In the genomic region with DNA sequence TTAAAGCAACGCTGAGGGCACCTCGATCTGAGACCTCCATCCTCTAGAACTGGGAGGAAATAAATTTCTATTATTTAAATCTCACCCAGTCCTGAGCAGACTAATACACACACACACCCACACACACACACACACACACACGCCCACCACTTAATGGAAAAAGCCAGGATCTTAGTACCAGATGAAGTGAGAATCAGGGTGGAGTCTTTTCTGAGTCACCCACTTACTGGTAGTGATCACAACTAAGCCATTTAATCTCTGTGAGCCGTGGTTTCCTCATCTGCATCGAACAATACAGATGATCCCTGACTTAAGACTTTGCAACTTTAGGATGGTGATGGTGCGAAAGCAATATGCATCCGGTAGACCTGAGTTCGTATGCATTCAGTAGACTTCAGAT, we compare ENCODE assay signal across 21 cellular contexts. TPM values are rescaled to one million over a fixed set of nuclear protein-coding genes. Genes with fewer than 3 reads are reported as not detected.
A peak's percentile ranks its signal among the peaks of the same experiment; 100 is the strongest.
DNase-seq lines count a peak whose midpoint lies in the region; ATAC-seq and TF ChIP-seq lines count a peak whose summit lies in the region.
"Had no signal": no experiment of that assay in that cellular context is flagged by ENCODE, and none has a peak within 500 bp of the region (broad histone marks: within the 10 kb centered on the region; RNA-seq: fewer than 3 reads in every experiment).

No MANE protein-coding gene starts in this region.

- no peak overlapping the region for H3K4me3 Mint-ChIP-seq in activated T-cell treated with anti-CD3 and anti-CD28 coated beads, Interleukin-2, amount 50 U/mL, for 4 hours
- H3K4me3 Mint-ChIP-seq in activated T-cell treated with anti-CD3 and anti-CD28 coated beads, Interleukin-2, amount 50 U/mL, for 72 hours = no peak overlapping the region
- H3K4me3 Mint-ChIP-seq: activated T-helper 1 cell treated with anti-CD3 and anti-CD28 coated beads, Interleukin-12 subunit alpha, Interleukin-12 subunit beta, Interleukin-2, Interleukin-4 antibody, amounts not matched to agents 30 ng/mL and 10 ng/mL and 1 ng/mL, durations not matched to agents 14 hours and 24 hours and 36 hours; CD4-positive, alpha-beta T cell; WTC11 had no signal

- no peak overlapping the region for H2BK15ac ChIP-seq in mesenchymal stem cell (ENCODE audit: low read depth, poor library complexity, severe bottlenecking)

- H2AFZ ChIP-seq in mesenchymal stem cell (ENCODE audit: low read depth, low read length) = no peak overlapping the region

- no peak overlapping the region for H2BK12ac ChIP-seq in mesenchymal stem cell (ENCODE audit: low read length in 2 of 2)

- H4K91ac ChIP-seq in mesenchymal stem cell (ENCODE audit: low read length) = no peak overlapping the region

- no peak overlapping the region for H3K18ac ChIP-seq in mesenchymal stem cell (ENCODE audit: low read depth in 1 of 2, low read length in 2 of 2)

- no peak overlapping the region for H4K8ac ChIP-seq in mesenchymal stem cell (ENCODE audit: low read length)

- H3K36me3 ChIP-seq in mesenchymal stem cell (ENCODE audit: control insufficient read depth in 1 of 2, insufficient read depth in 2 of 2, low read depth in 1 of 2, low read length in 2 of 2) (peaks cover 4 to 5% of the 10 kb centered on the region in 2 experiments), SJCRH30 (no peaks in the 10 kb centered on the region)
- H3K36me3 ChIP-seq: vagina had no signal

- TF ChIP-seq CTCF in epithelial cell of esophagus (IDR thresholded peaks at IDR 0.05; ENCODE audit: insufficient read depth, low read depth, low read length, missing control alignments) = no peak

- no peak overlapping the region for H2AK5ac ChIP-seq in mesenchymal stem cell (ENCODE audit: low read length, severe bottlenecking)

- no peak overlapping the region for H3K4me2 ChIP-seq in mesenchymal stem cell (ENCODE audit: low read length, poor library complexity, severe bottlenecking)

- ATAC-seq in activated T-cell treated with anti-CD3 and anti-CD28 coated beads, Interleukin-2, amount 50 U/mL, for 4 hours = peak; percentile 54 to 64
- ATAC-seq in activated T-cell treated with anti-CD3 and anti-CD28 coated beads, Interleukin-2, amount 50 U/mL, for 72 hours (replicated peaks in 1 of 2) = no peak
- ATAC-seq in HG02798 (IDR thresholded peaks at IDR 0.05; ENCODE audit: poor library complexity, unreplicated experiment) = no peak

- peaks cover 4% of the 10 kb centered on the region for H3K27me3 Mint-ChIP-seq in activated T-cell treated with anti-CD3 and anti-CD28 coated beads, Interleukin-2, amount 50 U/mL, for 4 hours (ENCODE audit: low read depth)
- peaks cover 10% of the 10 kb centered on the region for H3K27me3 Mint-ChIP-seq in activated T-cell treated with anti-CD3 and anti-CD28 coated beads, Interleukin-2, amount 50 U/mL, for 72 hours (ENCODE audit: low read depth)

- DNase-seq in activated T-cell treated with anti-CD3 and anti-CD28 coated beads, Interleukin-2, amount 50 U/mL, for 4 hours = no peak
- DNase-seq in activated T-cell treated with anti-CD3 and anti-CD28 coated beads, Interleukin-2, amount 50 U/mL, for 72 hours = no peak
- DNase-seq in NCI-H82 (lab: John Stamatoyannopoulos, UW) = peak; percentile 71
- DNase-seq in epithelial cell of esophagus (ENCODE audit: low read depth) = peak; percentile 60
- peak; percentile 52 for DNase-seq in mesenchymal stem cell
- no peak for DNase-seq in activated effector memory CD4-positive, alpha-beta T cell treated with anti-CD3 and anti-CD28 coated beads, Interleukin-2, amount 50 U/mL, for 16 hours
- DNase-seq in SJCRH30 = no peak
- DNase-seq: CD4-positive, alpha-beta T cell; central memory CD4-positive, alpha-beta T cell; DMS79 treated with DMSO at 0.1 percent for 48 hours; heart left ventricle; Kasumi-1; NCI-H2081; NCI-H510A; T-helper 1 cell had no signal

- peaks cover 1% of the 10 kb centered on the region for H3K36me3 Mint-ChIP-seq in activated T-cell treated with anti-CD3 and anti-CD28 coated beads, Interleukin-2, amount 50 U/mL, for 4 hours (ENCODE audit: insufficient read depth)
- H3K36me3 Mint-ChIP-seq in activated T-cell treated with anti-CD3 and anti-CD28 coated beads, Interleukin-2, amount 50 U/mL, for 72 hours (ENCODE audit: insufficient read depth in 2 of 2) = peaks cover 0 to 2% of the 10 kb centered on the region in 2 donors
- H3K36me3 Mint-ChIP-seq: WTC11 had no signal

- no peak overlapping the region for H2BK120ac ChIP-seq in mesenchymal stem cell (ENCODE audit: low read depth, low read length)

- no peak overlapping the region for H3K27ac Mint-ChIP-seq in activated T-cell treated with anti-CD3 and anti-CD28 coated beads, Interleukin-2, amount 50 U/mL, for 72 hours
- H3K27ac Mint-ChIP-seq: activated T-helper 1 cell treated with anti-CD3 and anti-CD28 coated beads, Interleukin-12 subunit alpha, Interleukin-12 subunit beta, Interleukin-2, Interleukin-4 antibody, amounts not matched to agents 30 ng/mL and 10 ng/mL and 1 ng/mL, durations not matched to agents 14 hours and 24 hours and 36 hours; CD4-positive, alpha-beta T cell; WTC11 had no signal

- H3K4me3 ChIP-seq in epithelial cell of esophagus (ENCODE audit: low read length) (no peak overlapping the region), mesenchymal stem cell (ENCODE audit: insufficient read depth in 1 of 2, low read depth in 1 of 2, low read length in 2 of 2) (no peak overlapping the region), SJCRH30 (no peak overlapping the region)
- H3K4me3 ChIP-seq: heart left ventricle, suprapubic skin, vagina had no signal

- no peak overlapping the region for H3K14ac ChIP-seq in mesenchymal stem cell (ENCODE audit: low read length in 2 of 2)

- no peaks in the 10 kb centered on the region for H3K9me3 ChIP-seq in mesenchymal stem cell (ENCODE audit: control insufficient read depth, low read length)
- no peaks in the 10 kb centered on the region for H3K9me3 ChIP-seq in SJCRH30 (replicated peaks)
- H3K9me3 ChIP-seq: heart left ventricle, suprapubic skin, vagina had no signal

- H3K4ac ChIP-seq in mesenchymal stem cell (ENCODE audit: low read depth in 1 of 2, low read length in 2 of 2) = no peak overlapping the region

- H3K23ac ChIP-seq in mesenchymal stem cell (ENCODE audit: low read length in 2 of 2) = no peak overlapping the region

- H3K79me1 ChIP-seq in mesenchymal stem cell (replicated peaks; ENCODE audit: low read length, poor library complexity, severe bottlenecking) = no peaks in the 10 kb centered on the region

- H3K27me3 ChIP-seq in mesenchymal stem cell (ENCODE audit: control insufficient read depth in 1 of 2, insufficient read depth in 1 of 2, low read length in 2 of 2) = no peaks in the 10 kb centered on the region
- no peaks in the 10 kb centered on the region for H3K27me3 ChIP-seq in SJCRH30
- H3K27me3 ChIP-seq: heart left ventricle, suprapubic skin, vagina had no signal

- no peak overlapping the region for H2BK5ac ChIP-seq in mesenchymal stem cell (ENCODE audit: low read depth, low read length, poor library complexity, severe bottlenecking)

- H3K4me1 Mint-ChIP-seq in activated T-cell treated with anti-CD3 and anti-CD28 coated beads, Interleukin-2, amount 50 U/mL, for 4 hours (ENCODE audit: low read depth) = peaks cover 7% of the 10 kb centered on the region
- H3K4me1 Mint-ChIP-seq in activated T-cell treated with anti-CD3 and anti-CD28 coated beads, Interleukin-2, amount 50 U/mL, for 72 hours (ENCODE audit: low read depth) = peaks cover 23% of the 10 kb centered on the region

- no peak overlapping the region for H3K9ac ChIP-seq in mesenchymal stem cell (ENCODE audit: low read length)

- 77% methylated on average over 6 of the region's 8 CpGs for WGBS in mesenchymal stem cell

- peaks cover 8% of the 10 kb centered on the region for H3K9me3 Mint-ChIP-seq in activated T-cell treated with anti-CD3 and anti-CD28 coated beads, Interleukin-2, amount 50 U/mL, for 4 hours
- no peaks in the 10 kb centered on the region for H3K9me3 Mint-ChIP-seq in activated T-cell treated with anti-CD3 and anti-CD28 coated beads, Interleukin-2, amount 50 U/mL, for 72 hours
- H3K9me3 Mint-ChIP-seq: WTC11 had no signal

- H3K4me1 ChIP-seq in mesenchymal stem cell (ENCODE audit: control insufficient read depth, insufficient read depth, low read depth, low read length) = no peaks in the 10 kb centered on the region
- H3K4me1 ChIP-seq in SJCRH30 = no peaks in the 10 kb centered on the region
- H3K4me1 ChIP-seq: vagina had no signal

- H3K27ac ChIP-seq in mesenchymal stem cell (ENCODE audit: low read length, poor library complexity, severe bottlenecking) (no peak overlapping the region), SJCRH30 (no peak overlapping the region)
- H3K27ac ChIP-seq: heart left ventricle, suprapubic skin, vagina had no signal

RNA-seq across cellular contexts. Expression of a gene that starts 18.6 kb away (rescaled TPM):
- 1 to 10 TPM in 1 of 3 donors, under 1 TPM in 2; 0.28 to 1.4 (median 0.37) TPM for total RNA-seq in activated T-cell treated with anti-CD3 and anti-CD28 coated beads, Interleukin-2, amount 50 U/mL, for 4 hours
- 1 to 10 TPM; 2.6 to 3.6 TPM for total RNA-seq in activated T-cell treated with anti-CD3 and anti-CD28 coated beads, Interleukin-2, amount 50 U/mL, for 72 hours
- polyA plus RNA-seq in mesenchymal stem cell (2013, experiment 1 of 2) = 4.5 TPM
- polyA plus RNA-seq in mesenchymal stem cell (2013, experiment 2 of 2) = 5.1 TPM
- total RNA-seq in SJCRH30 (2014; rRNA removed; shearing (Covaris generic)) = not detected in 2 replicates
- total RNA-seq: A673 had no signal

Comparison
In these comparisons a context has a peak if more than half of its experiments do, and no peak if none do; other contexts are left out.
1. ATAC-seq: peak in activated T-cell treated with anti-CD3 and anti-CD28 coated beads, Interleukin-2, amount 50 U/mL, for 4 hours (2 of 2); none in activated T-cell treated with anti-CD3 and anti-CD28 coated beads, Interleukin-2, amount 50 U/mL, for 72 hours (0 of 2) and HG02798 (single experiment).
2. DNase-seq: peak in NCI-H82 (single experiment), epithelial cell of esophagus (single experiment) and mesenchymal stem cell (single experiment); none in activated T-cell treated with anti-CD3 and anti-CD28 coated beads, Interleukin-2, amount 50 U/mL, for 4 hours (single experiment), activated T-cell treated with anti-CD3 and anti-CD28 coated beads, Interleukin-2, amount 50 U/mL, for 72 hours (0 of 2), activated effector memory CD4-positive, alpha-beta T cell treated with anti-CD3 and anti-CD28 coated beads, Interleukin-2, amount 50 U/mL, for 16 hours (single experiment) and SJCRH30 (0 of 2).